ENCODE assay signal across 10 cellular contexts in genomic region chr4:112853662-112854256, GRCh38.
DNase-seq lines count a peak whose midpoint lies in the region; ATAC-seq and TF ChIP-seq lines count a peak whose summit lies in the region.
"Had no signal": no experiment of that assay in that cellular context is flagged by ENCODE, and none has a peak within 500 bp of the region (broad histone marks: within the 10 kb centered on the region; RNA-seq: fewer than 3 reads in every experiment).

No MANE protein-coding gene starts in this region.

- ATAC-seq in HG03442 (IDR thresholded peaks at IDR 0.05; ENCODE audit: unreplicated experiment) = no peak

- peak; percentile 43 for TF ChIP-seq CTCF in choroid plexus epithelial cell (conservative IDR thresholded peaks at IDR 0.05; ENCODE audit: low read depth, low read length)
- TF ChIP-seq CTCF in neural progenitor cell (IDR thresholded peaks at IDR 0.05) = peak; percentile 59
- no peak for TF ChIP-seq CTCF in endothelial cell (IDR thresholded peaks at IDR 0.05; ENCODE audit: unreplicated experiment)

- no peak overlapping the region for H3K4me3 Mint-ChIP-seq in neural progenitor cell
- H3K4me3 Mint-ChIP-seq in endothelial cell (ENCODE audit: unreplicated experiment) = no peak overlapping the region

- H3K9me3 ChIP-seq in neural progenitor cell (ENCODE audit: low read depth) = no peaks in the 10 kb centered on the region

- no peaks in the 10 kb centered on the region for H3K27me3 Mint-ChIP-seq in neural progenitor cell (ENCODE audit: insufficient read depth, low read depth)
- no peaks in the 10 kb centered on the region for H3K27me3 Mint-ChIP-seq in endothelial cell (ENCODE audit: unreplicated experiment)

- H3K4me1 Mint-ChIP-seq in neural progenitor cell (peaks cover 16% of the 10 kb centered on the region), endothelial cell (ENCODE audit: unreplicated experiment) (no peaks in the 10 kb centered on the region)

- no peaks in the 10 kb centered on the region for H4K20me1 ChIP-seq in neural progenitor cell (ENCODE audit: low read depth)

- DNase-seq in ELR (ENCODE audit: low read depth) (peak; percentile 20), LHCN-M2 (ENCODE audit: low read depth) (peak; percentile 10), choroid plexus epithelial cell (ENCODE audit: low read depth) (peak; percentile 15), neural progenitor cell (ENCODE audit: low spot score) (no peak), NCI-H345 (lab: John Stamatoyannopoulos, UW) (no peak), endothelial cell (ENCODE audit: low spot score) (no peak)
- no peak for DNase-seq in activated CD4-positive, alpha-beta T cell treated with anti-CD3 and anti-CD28 coated beads for 48 hours
- DNase-seq: activated CD8-positive, alpha-beta memory T cell treated with anti-CD3 and anti-CD28 coated beads, Interleukin-2, amount 50 U/mL, for 4 hours; SHP77 had no signal

- no peak overlapping the region for H2AFZ ChIP-seq in neural progenitor cell (replicated peaks)

- no peak overlapping the region for H3K4me2 ChIP-seq in neural progenitor cell

- peaks cover 40% of the 10 kb centered on the region for H3F3A ChIP-seq in neural progenitor cell (ENCODE audit: low read depth)

- H3K27ac Mint-ChIP-seq in neural progenitor cell = peak overlapping the region; percentile 0
- H3K27ac Mint-ChIP-seq in endothelial cell (ENCODE audit: unreplicated experiment) = no peak overlapping the region

- no peak overlapping the region for H3K9ac ChIP-seq in neural progenitor cell

- peaks cover 44% of the 10 kb centered on the region for H3K4me1 ChIP-seq in neural progenitor cell

- no peaks in the 10 kb centered on the region for H3K9me3 Mint-ChIP-seq in neural progenitor cell
- no peaks in the 10 kb centered on the region for H3K9me3 Mint-ChIP-seq in endothelial cell (ENCODE audit: unreplicated experiment)

- no peak overlapping the region for H3K4me3 ChIP-seq in choroid plexus epithelial cell (ENCODE audit: low read depth, low read length)
- H3K4me3 ChIP-seq in neural progenitor cell = no peak overlapping the region

- peaks cover 48% of the 10 kb centered on the region for H3K79me2 ChIP-seq in neural progenitor cell (ENCODE audit: low read depth)

- peak overlapping the region; percentile 20 for H3K27ac ChIP-seq in neural progenitor cell

- no peaks in the 10 kb centered on the region for H3K27me3 ChIP-seq in neural progenitor cell

- no peaks in the 10 kb centered on the region for H3K36me3 ChIP-seq in neural progenitor cell

- H3K36me3 Mint-ChIP-seq in neural progenitor cell (no peaks in the 10 kb centered on the region), endothelial cell (ENCODE audit: low read depth, unreplicated experiment) (no peaks in the 10 kb centered on the region)

Comparison
In these comparisons a context has a peak if more than half of its experiments do, and no peak if none do; other contexts are left out.
1. DNase-seq: peak in ELR (single experiment), LHCN-M2 (single experiment) and choroid plexus epithelial cell (single experiment); none in neural progenitor cell (single experiment), activated CD4-positive, alpha-beta T cell treated with anti-CD3 and anti-CD28 coated beads for 48 hours (single experiment), NCI-H345 (single experiment) and endothelial cell (single experiment).